ENCODE assay signal across 28 cellular contexts in the genomic region with DNA sequence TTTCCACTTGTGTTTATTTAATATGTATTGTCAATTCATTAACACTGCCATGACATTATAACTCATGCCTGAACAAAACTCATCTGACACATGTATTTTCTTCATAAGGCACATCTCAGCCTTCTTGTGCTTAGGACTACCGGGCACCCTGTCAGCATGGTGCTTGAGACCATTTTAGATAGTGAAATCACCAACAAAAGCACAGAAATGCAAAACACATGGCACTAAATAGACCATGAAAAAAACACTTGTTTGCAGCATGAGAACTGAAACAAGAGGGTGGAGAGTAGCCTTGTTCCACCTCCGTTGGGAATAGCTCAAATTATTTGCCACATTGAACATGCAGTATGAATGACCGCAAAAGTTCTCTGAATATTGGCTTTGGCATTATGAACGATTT.
"Had no signal": no experiment of that assay in that cellular context is flagged by ENCODE, and none has a peak within 500 bp of the region (broad histone marks: within the 10 kb centered on the region; RNA-seq: fewer than 3 reads in every experiment).

No MANE protein-coding gene starts in this region.

- H3K9me3 ChIP-seq: ascending aorta, breast epithelium, colonic mucosa, gastroesophageal sphincter, heart right ventricle had no signal

- DNase-seq: activated CD4-positive, alpha-beta memory T cell treated with anti-CD3 and anti-CD28 coated beads, Interleukin-2, amount 10 ng/mL, durations not matched to agents 7 days and 5 days; activated CD4-positive, alpha-beta T cell treated with anti-CD3 and anti-CD28 coated beads for 1 hour; activated CD4-positive, alpha-beta T cell treated with anti-CD3 and anti-CD28 coated beads for 4 hours; activated CD4-positive, alpha-beta T cell treated with anti-CD3 and anti-CD28 coated beads, Interleukin-2, amount 10 ng/mL, durations not matched to agents 7 days and 5 days; activated CD4-positive, alpha-beta T cell treated with anti-CD3 and anti-CD28 coated beads, Interleukin-2, amount 50 U/mL, for 4 hours; activated CD8-positive, alpha-beta memory T cell treated with anti-CD3 and anti-CD28 coated beads, Interleukin-2, amount 50 U/mL, for 48 hours; activated gamma-delta T cell; activated naive CD4-positive, alpha-beta T cell; activated naive CD4-positive, alpha-beta T cell treated with anti-CD3 and anti-CD28 coated beads, Interleukin-2, amount 10 ng/mL, durations not matched to agents 7 days and 5 days; activated naive CD8-positive, alpha-beta T cell treated with anti-CD3 and anti-CD28 coated beads, Interleukin-2, amount 10 ng/mL, durations not matched to agents 7 days and 5 days; activated T-cell treated with anti-CD3 and anti-CD28 coated beads for 4 hours; activated T-cell treated with anti-CD3 and anti-CD28 coated beads, Interleukin-2, amount 50 U/mL, for 24 hours; activated T-cell treated with anti-CD3 and anti-CD28 coated beads, Interleukin-2, amount 50 U/mL, for 72 hours; central memory CD4-positive, alpha-beta T cell; cerebellar nuclear complex; colonic mucosa; effector CD8-positive, alpha-beta T cell; endodermal cell; foreskin melanocyte; heart right ventricle; T-helper 2 cell had no signal

- H3K4me3 ChIP-seq: ascending aorta, breast epithelium, cardiac muscle cell, colonic mucosa, gastroesophageal sphincter, heart right ventricle, hepatocyte had no signal

- H3K36me3 ChIP-seq: ascending aorta, breast epithelium, cardiac muscle cell, colonic mucosa, gastroesophageal sphincter, heart right ventricle had no signal

- ATAC-seq: activated naive CD4-positive, alpha-beta T cell treated with anti-CD3 and anti-CD28 coated beads, Interleukin-2, amount 50 U/mL, for 72 hours; activated T-cell treated with anti-CD3 and anti-CD28 coated beads, Interleukin-2, amount 50 U/mL, for 72 hours; esophagus mucosa; gastroesophageal sphincter; heart right ventricle had no signal

- H3K27me3 ChIP-seq: ascending aorta, breast epithelium, cardiac muscle cell, colonic mucosa, gastroesophageal sphincter, heart right ventricle had no signal

- H2AFZ ChIP-seq: hepatocyte had no signal

- H3K4me2 ChIP-seq: hepatocyte had no signal

- H3K27ac ChIP-seq: ascending aorta, breast epithelium, cardiac muscle cell, colonic mucosa, gastroesophageal sphincter, heart right ventricle, hepatocyte had no signal

- H3K79me2 ChIP-seq: hepatocyte had no signal

- H3K4me1 ChIP-seq: ascending aorta, breast epithelium, colonic mucosa, gastroesophageal sphincter, heart right ventricle had no signal
